Comparison of ENCODE assay signal across 8 cellular contexts in the genomic region with DNA sequence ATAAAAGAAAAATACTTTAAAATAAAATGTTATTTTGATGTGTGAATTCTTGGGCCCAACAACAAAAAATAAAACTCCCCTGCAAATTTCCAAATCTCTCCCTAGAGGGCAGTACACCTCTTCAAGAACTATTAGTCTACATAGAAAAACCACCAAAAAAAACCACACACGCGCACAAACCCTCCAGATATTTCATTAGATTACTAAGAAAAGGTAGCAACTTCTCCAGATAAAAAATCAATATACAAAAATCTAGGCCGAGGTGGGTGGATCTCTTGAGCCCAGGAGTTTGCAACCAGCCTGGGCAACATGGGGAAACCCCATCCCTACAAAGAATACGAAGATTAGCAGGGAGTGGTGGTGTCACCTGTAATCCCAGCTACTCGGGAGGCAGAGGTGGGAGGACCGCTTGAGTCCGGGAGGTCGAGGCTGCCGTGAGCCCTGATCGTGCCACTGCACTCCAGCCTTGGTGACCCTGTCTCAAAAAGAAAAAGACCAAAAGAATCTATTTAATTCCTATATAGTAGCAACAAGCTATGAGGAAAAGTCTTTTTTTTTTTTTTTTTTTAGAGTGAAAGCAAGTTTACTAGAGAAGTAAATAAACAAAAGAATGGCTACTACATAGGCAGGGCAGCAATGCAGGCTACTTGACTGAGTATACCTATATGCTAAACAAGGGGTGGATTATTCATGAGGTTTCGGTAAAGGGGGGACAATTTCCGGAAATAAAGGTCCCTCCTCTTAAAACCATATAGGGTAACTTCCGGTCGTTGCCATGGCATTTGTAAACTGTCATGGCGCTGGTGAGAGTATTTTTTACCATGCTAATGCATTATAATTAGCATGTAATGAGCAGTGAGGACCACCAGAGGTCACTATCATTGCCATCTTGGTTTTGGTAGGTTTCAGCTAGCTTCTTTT. TPM values are rescaled to one million over a fixed set of nuclear protein-coding genes. Genes with fewer than 3 reads are reported as not detected.
A peak's percentile ranks its signal among the peaks of the same experiment; 100 is the strongest.
DNase-seq lines count a peak whose midpoint lies in the region; ATAC-seq lines count a peak whose summit lies in the region.

No MANE protein-coding gene starts in this region.

- no peak overlapping the region for H3K9ac ChIP-seq in iPS-18a (ENCODE audit: low read length)
- no peak overlapping the region for H3K9ac ChIP-seq in skeletal muscle satellite cell (ENCODE audit: low read depth, low read length)

- H3K9me3 ChIP-seq in iPS-18a (ENCODE audit: control insufficient read depth, low read depth, low read length) (no peaks in the 10 kb centered on the region), skeletal muscle satellite cell (replicated peaks; ENCODE audit: low read length) (no peaks in the 10 kb centered on the region)

- no peak overlapping the region for H3K27ac ChIP-seq in iPS-18a (ENCODE audit: low read length)

- DNase-seq in activated CD8-positive, alpha-beta memory T cell treated with anti-CD3 and anti-CD28 coated beads for 1 hour (ENCODE audit: extremely low read depth in 1 of 2, low read depth in 1 of 2), result peak; percentile 50 to 58
- DNase-seq in activated CD8-positive, alpha-beta memory T cell treated with anti-CD3 and anti-CD28 coated beads, Interleukin-2, amount 50 U/mL, for 48 hours, result no peak
- DNase-seq in NCI-H2029 (lab: John Stamatoyannopoulos, UW), result peak; percentile 95
- DNase-seq in T1000 (lab: John Stamatoyannopoulos, UW), result peak; percentile 61
- peak; percentile 94 for DNase-seq in brain pericyte (ENCODE audit: low read depth, low spot score)

- ATAC-seq in HG02970 (IDR thresholded peaks at IDR 0.05; ENCODE audit: low FRiP score, unreplicated experiment), result peak; percentile 69

- peaks cover 7% of the 10 kb centered on the region for H3K27me3 ChIP-seq in iPS-18a (ENCODE audit: control insufficient read depth, insufficient read depth, low read length)
- H3K27me3 ChIP-seq in skeletal muscle satellite cell (ENCODE audit: control insufficient read depth, insufficient read depth, low read length), result peaks cover 13% of the 10 kb centered on the region

- no peaks in the 10 kb centered on the region for H3K36me3 ChIP-seq in iPS-18a (ENCODE audit: control insufficient read depth, low read depth, low read length)
- H3K36me3 ChIP-seq in skeletal muscle satellite cell (ENCODE audit: insufficient read depth, low read length), result no peaks in the 10 kb centered on the region

- H3K4me1 ChIP-seq in iPS-18a (ENCODE audit: control insufficient read depth, low read depth, low read length) (peaks cover 5% of the 10 kb centered on the region), skeletal muscle satellite cell (ENCODE audit: control insufficient read depth, insufficient read depth, low read length) (peaks cover 7% of the 10 kb centered on the region)

- H3K4me2 ChIP-seq in skeletal muscle satellite cell (ENCODE audit: low read length), result peak overlapping the region; percentile 84

- peak overlapping the region; percentile 50 for H3K4me3 ChIP-seq in iPS-18a (ENCODE audit: low read length)
- H3K4me3 ChIP-seq in skeletal muscle satellite cell (ENCODE audit: low read length), result peak overlapping the region; percentile 66

RNA-seq across cellular contexts. Expression of gene B3GNT6, which starts 13.1 kb away (rescaled TPM):
- not detected in 2 replicates for total RNA-seq in skeletal muscle satellite cell (2012; rRNA removed)

RNA-seq across cellular contexts. Expression of gene CAPN5, which starts 19.5 kb away (rescaled TPM):
- total RNA-seq in skeletal muscle satellite cell (2012; rRNA removed), result 21.2 and 21.5 TPM in 2 replicates

RNA-seq across cellular contexts. Expression of gene OMP, which starts 55.4 kb away (rescaled TPM):
- not detected in 2 replicates for total RNA-seq in skeletal muscle satellite cell (2012; rRNA removed)
